1 cellular context compared by ENCODE assay signal in the genomic region with DNA sequence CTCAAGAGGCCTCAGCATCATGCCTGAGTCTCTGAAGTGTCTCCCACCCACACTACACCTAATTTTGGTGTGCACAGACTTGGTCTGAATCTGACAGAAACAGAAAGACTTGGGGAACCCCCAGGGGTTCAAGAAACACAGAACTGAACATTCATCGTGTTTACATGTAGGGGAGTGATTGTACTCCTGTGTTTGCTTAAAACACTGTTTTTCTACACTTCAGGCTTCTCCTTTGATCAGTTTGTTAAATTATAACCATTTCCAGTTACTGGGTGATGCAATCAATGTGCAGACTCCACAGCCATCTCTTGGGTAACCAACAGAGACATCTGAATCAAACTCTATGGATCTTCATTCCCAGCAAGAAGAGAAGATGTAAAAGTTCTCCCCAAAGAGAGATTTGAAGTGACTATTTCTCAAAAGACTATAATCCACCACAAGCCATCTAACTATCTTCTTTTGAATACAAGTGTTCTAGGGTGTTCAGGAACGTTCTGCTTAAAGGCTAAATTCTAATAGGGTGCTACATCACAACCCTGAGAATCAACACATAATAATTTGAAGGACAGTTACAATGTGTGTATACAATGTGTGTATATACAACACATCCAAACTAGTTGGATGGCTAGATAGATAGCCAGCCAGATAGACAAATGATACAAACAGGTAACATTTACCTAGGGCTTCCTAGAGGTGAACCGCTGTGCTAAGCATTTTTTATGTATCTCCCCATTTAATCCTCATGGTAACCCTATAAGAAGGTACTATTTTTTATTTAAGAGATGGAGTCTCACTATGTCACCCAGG.
TF ChIP-seq lines count a peak whose summit lies in the region.

No MANE protein-coding gene starts in this region.

TF ChIP-seq in HepG2, 621 proteins besides CTCF, POLR2A, EP300 and RAD21 (continues in another document):
- TF ChIP-seq FOSL1 (CRISPR knock-in tag; IDR thresholded peaks at IDR 0.05; ENCODE audit: borderline replicate concordance), result no peak
- TF ChIP-seq DMAP1 (CRISPR knock-in tag; IDR thresholded peaks at IDR 0.05), result no peak
- no peak for TF ChIP-seq ZMYM3 (CRISPR knock-in tag; IDR thresholded peaks at IDR 0.05)
- TF ChIP-seq SNRNP70 (IDR thresholded peaks at IDR 0.05; ENCODE audit: low read depth, low read length), result no peak
- TF ChIP-seq, protein P1, sequence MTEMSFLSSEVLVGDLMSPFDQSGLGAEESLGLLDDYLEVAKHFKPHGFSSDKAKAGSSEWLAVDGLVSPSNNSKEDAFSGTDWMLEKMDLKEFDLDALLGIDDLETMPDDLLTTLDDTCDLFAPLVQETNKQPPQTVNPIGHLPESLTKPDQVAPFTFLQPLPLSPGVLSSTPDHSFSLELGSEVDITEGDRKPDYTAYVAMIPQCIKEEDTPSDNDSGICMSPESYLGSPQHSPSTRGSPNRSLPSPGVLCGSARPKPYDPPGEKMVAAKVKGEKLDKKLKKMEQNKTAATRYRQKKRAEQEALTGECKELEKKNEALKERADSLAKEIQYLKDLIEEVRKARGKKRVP (CRISPR knock-in tag; IDR thresholded peaks at IDR 0.05), result peak; percentile 87 to 99
- peak; percentile 96 for TF ChIP-seq ZNF331 (CRISPR knock-in tag; IDR thresholded peaks at IDR 0.05)
- TF ChIP-seq ZNF292 (CRISPR knock-in tag; IDR thresholded peaks at IDR 0.05; ENCODE audit: borderline replicate concordance, low read depth), result no peak
- peak; percentile 85 for TF ChIP-seq HNF4A (CRISPR knock-in tag; IDR thresholded peaks at IDR 0.05)
- TF ChIP-seq ETV6 (CRISPR knock-in tag; conservative IDR thresholded peaks at IDR 0.05), result no peak
- TF ChIP-seq, protein P2, sequence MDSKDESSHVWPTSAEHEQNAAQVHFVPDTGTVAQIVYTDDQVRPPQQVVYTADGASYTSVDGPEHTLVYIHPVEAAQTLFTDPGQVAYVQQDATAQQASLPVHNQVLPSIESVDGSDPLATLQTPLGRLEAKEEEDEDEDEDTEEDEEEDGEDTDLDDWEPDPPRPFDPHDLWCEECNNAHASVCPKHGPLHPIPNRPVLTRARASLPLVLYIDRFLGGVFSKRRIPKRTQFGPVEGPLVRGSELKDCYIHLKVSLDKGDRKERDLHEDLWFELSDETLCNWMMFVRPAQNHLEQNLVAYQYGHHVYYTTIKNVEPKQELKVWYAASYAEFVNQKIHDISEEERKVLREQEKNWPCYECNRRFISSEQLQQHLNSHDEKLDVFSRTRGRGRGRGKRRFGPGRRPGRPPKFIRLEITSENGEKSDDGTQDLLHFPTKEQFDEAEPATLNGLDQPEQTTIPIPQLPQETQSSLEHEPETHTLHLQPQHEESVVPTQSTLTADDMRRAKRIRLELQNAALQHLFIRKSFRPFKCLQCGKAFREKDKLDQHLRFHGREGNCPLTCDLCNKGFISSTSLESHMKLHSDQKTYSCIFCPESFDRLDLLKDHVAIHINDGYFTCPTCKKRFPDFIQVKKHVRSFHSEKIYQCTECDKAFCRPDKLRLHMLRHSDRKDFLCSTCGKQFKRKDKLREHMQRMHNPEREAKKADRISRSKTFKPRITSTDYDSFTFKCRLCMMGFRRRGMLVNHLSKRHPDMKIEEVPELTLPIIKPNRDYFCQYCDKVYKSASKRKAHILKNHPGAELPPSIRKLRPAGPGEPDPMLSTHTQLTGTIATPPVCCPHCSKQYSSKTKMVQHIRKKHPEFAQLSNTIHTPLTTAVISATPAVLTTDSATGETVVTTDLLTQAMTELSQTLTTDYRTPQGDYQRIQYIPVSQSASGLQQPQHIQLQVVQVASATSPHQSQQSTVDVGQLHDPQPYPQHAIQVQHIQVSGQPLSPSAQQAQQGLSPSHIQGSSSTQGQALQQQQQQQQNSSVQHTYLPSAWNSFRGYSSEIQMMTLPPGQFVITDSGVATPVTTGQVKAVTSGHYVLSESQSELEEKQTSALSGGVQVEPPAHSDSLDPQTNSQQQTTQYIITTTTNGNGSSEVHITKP (CRISPR knock-in tag; IDR thresholded peaks at IDR 0.05; ENCODE audit: low read depth), result peak; percentile 60; the same call in 1 of the 2 replicates
- TF ChIP-seq SYNCRIP (IDR thresholded peaks at IDR 0.05; ENCODE audit: insufficient read depth, low read depth, low read length), result no peak
- TF ChIP-seq, protein P3, sequence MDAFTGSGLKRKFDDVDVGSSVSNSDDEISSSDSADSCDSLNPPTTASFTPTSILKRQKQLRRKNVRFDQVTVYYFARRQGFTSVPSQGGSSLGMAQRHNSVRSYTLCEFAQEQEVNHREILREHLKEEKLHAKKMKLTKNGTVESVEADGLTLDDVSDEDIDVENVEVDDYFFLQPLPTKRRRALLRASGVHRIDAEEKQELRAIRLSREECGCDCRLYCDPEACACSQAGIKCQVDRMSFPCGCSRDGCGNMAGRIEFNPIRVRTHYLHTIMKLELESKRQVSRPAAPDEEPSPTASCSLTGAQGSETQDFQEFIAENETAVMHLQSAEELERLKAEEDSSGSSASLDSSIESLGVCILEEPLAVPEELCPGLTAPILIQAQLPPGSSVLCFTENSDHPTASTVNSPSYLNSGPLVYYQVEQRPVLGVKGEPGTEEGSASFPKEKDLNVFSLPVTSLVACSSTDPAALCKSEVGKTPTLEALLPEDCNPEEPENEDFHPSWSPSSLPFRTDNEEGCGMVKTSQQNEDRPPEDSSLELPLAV (CRISPR knock-in tag; conservative IDR thresholded peaks at IDR 0.05; ENCODE audit: low read depth), result no peak
- TF ChIP-seq JUND (CRISPR knock-in tag; IDR thresholded peaks at IDR 0.05), result peak; percentile 71; the same call in 1 of the 2 replicates
- no peak; the same call in 1 of the 2 replicates for TF ChIP-seq ARNT2 (CRISPR knock-in tag; IDR thresholded peaks at IDR 0.05; ENCODE audit: low read depth)
- peak; percentile 47; the same call in 1 of the 2 replicates for TF ChIP-seq ZNF792 (CRISPR knock-in tag; IDR thresholded peaks at IDR 0.05)
- peak; percentile 62; the same call in 1 of the 2 replicates for TF ChIP-seq HNF4G (IDR thresholded peaks at IDR 0.05; ENCODE audit: borderline replicate concordance, low read depth, low read length)
- TF ChIP-seq HNF4G (CRISPR knock-in tag; IDR thresholded peaks at IDR 0.05; ENCODE audit: borderline replicate concordance, low read depth), result peak; percentile 61; the same call in 1 of the 2 replicates
- no peak for TF ChIP-seq PRMT3 (CRISPR knock-in tag; IDR thresholded peaks at IDR 0.05; ENCODE audit: borderline replicate concordance, low read depth)
- TF ChIP-seq, protein P4, sequence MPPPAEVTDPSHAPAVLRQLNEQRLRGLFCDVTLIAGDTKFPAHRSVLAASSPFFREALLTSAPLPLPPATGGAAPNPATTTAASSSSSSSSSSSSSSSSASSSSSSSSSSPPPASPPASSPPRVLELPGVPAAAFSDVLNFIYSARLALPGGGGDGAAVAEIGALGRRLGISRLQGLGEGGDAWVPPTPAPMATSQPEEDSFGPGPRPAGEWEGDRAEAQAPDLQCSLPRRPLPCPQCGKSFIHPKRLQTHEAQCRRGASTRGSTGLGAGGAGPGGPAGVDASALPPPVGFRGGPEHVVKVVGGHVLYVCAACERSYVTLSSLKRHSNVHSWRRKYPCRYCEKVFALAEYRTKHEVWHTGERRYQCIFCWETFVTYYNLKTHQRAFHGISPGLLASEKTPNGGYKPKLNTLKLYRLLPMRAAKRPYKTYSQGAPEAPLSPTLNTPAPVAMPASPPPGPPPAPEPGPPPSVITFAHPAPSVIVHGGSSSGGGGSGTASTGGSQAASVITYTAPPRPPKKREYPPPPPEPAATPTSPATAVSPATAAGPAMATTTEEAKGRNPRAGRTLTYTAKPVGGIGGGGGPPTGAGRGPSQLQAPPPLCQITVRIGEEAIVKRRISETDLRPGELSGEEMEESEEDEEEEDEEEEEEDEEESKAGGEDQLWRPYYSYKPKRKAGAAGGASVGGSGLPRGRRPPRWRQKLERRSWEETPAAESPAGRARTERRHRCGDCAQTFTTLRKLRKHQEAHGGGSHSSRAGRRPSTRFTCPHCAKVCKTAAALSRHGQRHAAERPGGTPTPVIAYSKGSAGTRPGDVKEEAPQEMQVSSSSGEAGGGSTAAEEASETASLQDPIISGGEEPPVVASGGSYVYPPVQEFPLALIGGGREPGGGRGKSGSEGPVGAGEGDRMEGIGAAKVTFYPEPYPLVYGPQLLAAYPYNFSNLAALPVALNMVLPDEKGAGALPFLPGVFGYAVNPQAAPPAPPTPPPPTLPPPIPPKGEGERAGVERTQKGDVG (CRISPR knock-in tag; IDR thresholded peaks at IDR 0.05; ENCODE audit: borderline replicate concordance), result no peak
- no peak for TF ChIP-seq ZNF75D (CRISPR knock-in tag; IDR thresholded peaks at IDR 0.05; ENCODE audit: borderline replicate concordance)
- TF ChIP-seq ZNF776 (CRISPR knock-in tag; IDR thresholded peaks at IDR 0.05), result no peak
- TF ChIP-seq, protein P5, sequence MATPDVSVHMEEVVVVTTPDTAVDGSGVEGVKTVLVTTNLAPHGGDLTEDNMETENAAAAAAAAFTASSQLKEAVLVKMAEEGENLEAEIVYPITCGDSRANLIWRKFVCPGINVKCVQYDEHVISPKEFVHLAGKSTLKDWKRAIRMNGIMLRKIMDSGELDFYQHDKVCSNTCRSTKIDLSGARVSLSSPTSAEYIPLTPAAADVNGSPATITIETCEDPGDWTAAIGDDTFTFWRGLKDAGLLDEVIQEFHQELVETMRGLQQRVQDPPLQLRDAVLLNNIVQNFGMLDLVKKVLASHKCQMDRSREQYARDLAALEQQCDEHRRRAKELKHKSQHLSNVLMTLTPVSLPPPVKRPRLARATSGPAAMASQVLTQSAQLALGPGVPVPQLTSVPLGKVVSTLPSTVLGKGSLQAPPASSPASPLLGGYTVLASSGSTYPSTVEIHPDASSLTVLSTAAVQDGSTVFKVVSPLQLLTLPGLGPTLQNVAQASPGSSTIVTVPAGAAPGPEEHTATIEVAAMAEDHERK (CRISPR knock-in tag; IDR thresholded peaks at IDR 0.05; ENCODE audit: low read depth), result no peak; the same call in 1 of the 2 replicates
- no peak for TF ChIP-seq XBP1 (CRISPR knock-in tag; IDR thresholded peaks at IDR 0.05)
- no peak for TF ChIP-seq ZNF660 (CRISPR knock-in tag; IDR thresholded peaks at IDR 0.05; ENCODE audit: borderline replicate concordance, low read depth)
- TF ChIP-seq ZFY (CRISPR knock-in tag; IDR thresholded peaks at IDR 0.05), result no peak
- TF ChIP-seq, protein P6, sequence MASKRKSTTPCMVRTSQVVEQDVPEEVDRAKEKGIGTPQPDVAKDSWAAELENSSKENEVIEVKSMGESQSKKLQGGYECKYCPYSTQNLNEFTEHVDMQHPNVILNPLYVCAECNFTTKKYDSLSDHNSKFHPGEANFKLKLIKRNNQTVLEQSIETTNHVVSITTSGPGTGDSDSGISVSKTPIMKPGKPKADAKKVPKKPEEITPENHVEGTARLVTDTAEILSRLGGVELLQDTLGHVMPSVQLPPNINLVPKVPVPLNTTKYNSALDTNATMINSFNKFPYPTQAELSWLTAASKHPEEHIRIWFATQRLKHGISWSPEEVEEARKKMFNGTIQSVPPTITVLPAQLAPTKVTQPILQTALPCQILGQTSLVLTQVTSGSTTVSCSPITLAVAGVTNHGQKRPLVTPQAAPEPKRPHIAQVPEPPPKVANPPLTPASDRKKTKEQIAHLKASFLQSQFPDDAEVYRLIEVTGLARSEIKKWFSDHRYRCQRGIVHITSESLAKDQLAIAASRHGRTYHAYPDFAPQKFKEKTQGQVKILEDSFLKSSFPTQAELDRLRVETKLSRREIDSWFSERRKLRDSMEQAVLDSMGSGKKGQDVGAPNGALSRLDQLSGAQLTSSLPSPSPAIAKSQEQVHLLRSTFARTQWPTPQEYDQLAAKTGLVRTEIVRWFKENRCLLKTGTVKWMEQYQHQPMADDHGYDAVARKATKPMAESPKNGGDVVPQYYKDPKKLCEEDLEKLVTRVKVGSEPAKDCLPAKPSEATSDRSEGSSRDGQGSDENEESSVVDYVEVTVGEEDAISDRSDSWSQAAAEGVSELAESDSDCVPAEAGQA (IDR thresholded peaks at IDR 0.05; ENCODE audit: low read depth), result no peak
- TF ChIP-seq, protein P6 (CRISPR knock-in tag; IDR thresholded peaks at IDR 0.05; ENCODE audit: borderline replicate concordance), result no peak
- no peak for TF ChIP-seq ZNF557 (CRISPR knock-in tag; IDR thresholded peaks at IDR 0.05)
- TF ChIP-seq, protein P7, sequence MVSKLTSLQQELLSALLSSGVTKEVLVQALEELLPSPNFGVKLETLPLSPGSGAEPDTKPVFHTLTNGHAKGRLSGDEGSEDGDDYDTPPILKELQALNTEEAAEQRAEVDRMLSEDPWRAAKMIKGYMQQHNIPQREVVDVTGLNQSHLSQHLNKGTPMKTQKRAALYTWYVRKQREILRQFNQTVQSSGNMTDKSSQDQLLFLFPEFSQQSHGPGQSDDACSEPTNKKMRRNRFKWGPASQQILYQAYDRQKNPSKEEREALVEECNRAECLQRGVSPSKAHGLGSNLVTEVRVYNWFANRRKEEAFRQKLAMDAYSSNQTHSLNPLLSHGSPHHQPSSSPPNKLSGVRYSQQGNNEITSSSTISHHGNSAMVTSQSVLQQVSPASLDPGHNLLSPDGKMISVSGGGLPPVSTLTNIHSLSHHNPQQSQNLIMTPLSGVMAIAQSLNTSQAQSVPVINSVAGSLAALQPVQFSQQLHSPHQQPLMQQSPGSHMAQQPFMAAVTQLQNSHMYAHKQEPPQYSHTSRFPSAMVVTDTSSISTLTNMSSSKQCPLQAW (CRISPR knock-in tag; IDR thresholded peaks at IDR 0.05), result peak; percentile 97
- TF ChIP-seq, protein P8, sequence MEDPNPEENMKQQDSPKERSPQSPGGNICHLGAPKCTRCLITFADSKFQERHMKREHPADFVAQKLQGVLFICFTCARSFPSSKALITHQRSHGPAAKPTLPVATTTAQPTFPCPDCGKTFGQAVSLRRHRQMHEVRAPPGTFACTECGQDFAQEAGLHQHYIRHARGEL (CRISPR knock-in tag; IDR thresholded peaks at IDR 0.05), result no peak
- TF ChIP-seq, protein P9, sequence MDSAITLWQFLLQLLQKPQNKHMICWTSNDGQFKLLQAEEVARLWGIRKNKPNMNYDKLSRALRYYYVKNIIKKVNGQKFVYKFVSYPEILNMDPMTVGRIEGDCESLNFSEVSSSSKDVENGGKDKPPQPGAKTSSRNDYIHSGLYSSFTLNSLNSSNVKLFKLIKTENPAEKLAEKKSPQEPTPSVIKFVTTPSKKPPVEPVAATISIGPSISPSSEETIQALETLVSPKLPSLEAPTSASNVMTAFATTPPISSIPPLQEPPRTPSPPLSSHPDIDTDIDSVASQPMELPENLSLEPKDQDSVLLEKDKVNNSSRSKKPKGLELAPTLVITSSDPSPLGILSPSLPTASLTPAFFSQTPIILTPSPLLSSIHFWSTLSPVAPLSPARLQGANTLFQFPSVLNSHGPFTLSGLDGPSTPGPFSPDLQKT (CRISPR knock-in tag; IDR thresholded peaks at IDR 0.05; ENCODE audit: borderline replicate concordance), result no peak
- TF ChIP-seq HCFC1 (IDR thresholded peaks at IDR 0.05; ENCODE audit: low read depth, low read length), result no peak
- no peak for TF ChIP-seq ESRRA (CRISPR knock-in tag; IDR thresholded peaks at IDR 0.05; ENCODE audit: low read depth)
- peak; percentile 85 to 92 for TF ChIP-seq MAFK (conservative IDR thresholded peaks at IDR 0.05 in 1 of 2, IDR thresholded peaks at IDR 0.05 in 1 of 2; ENCODE audit: low read length in 2 of 2)
